ENCODE assay signal across 28 cellular contexts in the genomic region with DNA sequence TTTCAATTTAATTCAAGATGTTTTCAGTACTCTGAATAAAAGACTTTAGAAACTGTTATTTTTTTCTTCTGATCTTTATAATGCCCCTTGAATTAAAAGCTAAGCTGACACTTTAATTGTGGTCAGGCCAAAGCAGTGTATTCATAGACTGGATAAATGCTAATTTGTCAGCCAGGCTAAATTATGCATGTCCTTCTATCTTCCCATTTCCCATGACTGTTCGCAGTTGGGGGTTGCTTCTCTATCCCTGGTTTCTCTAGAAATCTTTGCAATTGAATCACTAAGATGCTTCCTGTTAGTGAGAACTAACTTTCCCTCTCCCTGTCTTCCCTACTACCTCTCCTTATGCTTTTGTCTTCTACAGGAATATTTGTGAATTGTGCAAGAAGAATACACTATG.
DNase-seq lines count a peak whose midpoint lies in the region; ATAC-seq and TF ChIP-seq lines count a peak whose summit lies in the region.
"Had no signal": no experiment of that assay in that cellular context is flagged by ENCODE, and none has a peak within 500 bp of the region (broad histone marks: within the 10 kb centered on the region; RNA-seq: fewer than 3 reads in every experiment).

No MANE protein-coding gene starts in this region.

- peak overlapping the region; percentile 56 for H3K27ac ChIP-seq in neural progenitor cell
- H3K27ac ChIP-seq: A549, brain microvascular endothelial cell, epithelial cell of prostate, RWPE1, thoracic aorta, vagina had no signal

- no peak overlapping the region for H3K4me3 Mint-ChIP-seq in endothelial cell (ENCODE audit: unreplicated experiment)
- H3K4me3 Mint-ChIP-seq in neural progenitor cell: no peak overlapping the region
- H3K4me3 Mint-ChIP-seq: activated T-cell treated with anti-CD3 and anti-CD28 coated beads, Interleukin-2, amount 50 U/mL, for 4 hours; CD8-positive, alpha-beta memory T cell; memory B cell had no signal

- H3F3A ChIP-seq in neural progenitor cell (ENCODE audit: low read depth): peaks cover 6% of the 10 kb centered on the region

- no peaks in the 10 kb centered on the region for H3K9me3 ChIP-seq in neural progenitor cell (ENCODE audit: low read depth)
- H3K9me3 ChIP-seq: A549, BE2C, thoracic aorta, vagina had no signal

- no peak overlapping the region for H3K9ac ChIP-seq in neural progenitor cell

- no peak for ATAC-seq in stimulated activated naive CD8-positive, alpha-beta T cell treated with anti-CD3 and anti-CD28 coated beads, Interleukin-15, Interleukin-2, amounts not matched to agents 100 U/mL and 50 U/mL, for 24 hours
- ATAC-seq: A549; activated T-cell treated with anti-CD3 and anti-CD28 coated beads, Interleukin-2, amount 50 U/mL, for 4 hours; left colon had no signal

- H3K36me3 ChIP-seq in neural progenitor cell: no peaks in the 10 kb centered on the region
- H3K36me3 ChIP-seq: BE2C, brain microvascular endothelial cell, thoracic aorta, vagina had no signal

- no peaks in the 10 kb centered on the region for H3K27me3 ChIP-seq in neural progenitor cell
- H3K27me3 ChIP-seq: BE2C, brain microvascular endothelial cell, vagina had no signal

- no peak overlapping the region for H3K4me2 ChIP-seq in neural progenitor cell
- H3K4me2 ChIP-seq: A549 had no signal

- H3K9me3 Mint-ChIP-seq in endothelial cell (ENCODE audit: unreplicated experiment): no peaks in the 10 kb centered on the region
- peaks cover 10% of the 10 kb centered on the region for H3K9me3 Mint-ChIP-seq in neural progenitor cell
- H3K9me3 Mint-ChIP-seq: activated T-cell treated with anti-CD3 and anti-CD28 coated beads, Interleukin-2, amount 50 U/mL, for 4 hours; memory B cell had no signal

- peaks cover 15% of the 10 kb centered on the region for H3K4me1 ChIP-seq in neural progenitor cell
- H3K4me1 ChIP-seq: A549, BE2C, vagina had no signal

- no peak overlapping the region for H3K4me3 ChIP-seq in neural progenitor cell
- H3K4me3 ChIP-seq: A549, thoracic aorta, vagina had no signal

- TF ChIP-seq CTCF in endothelial cell (IDR thresholded peaks at IDR 0.05; ENCODE audit: unreplicated experiment) (no peak), neural progenitor cell (IDR thresholded peaks at IDR 0.05) (no peak)

- H3K79me2 ChIP-seq in neural progenitor cell (ENCODE audit: low read depth): no peaks in the 10 kb centered on the region

- H2AFZ ChIP-seq in neural progenitor cell (replicated peaks): peak overlapping the region; percentile 58

- H3K27ac Mint-ChIP-seq in endothelial cell (ENCODE audit: unreplicated experiment) (peak overlapping the region; percentile 2), neural progenitor cell (peak overlapping the region; percentile 78)
- H3K27ac Mint-ChIP-seq: CD8-positive, alpha-beta memory T cell; memory B cell had no signal

- H3K36me3 Mint-ChIP-seq in endothelial cell (ENCODE audit: low read depth, unreplicated experiment): no peaks in the 10 kb centered on the region
- peaks cover 3% of the 10 kb centered on the region for H3K36me3 Mint-ChIP-seq in neural progenitor cell
- H3K36me3 Mint-ChIP-seq: CD8-positive, alpha-beta memory T cell; memory B cell had no signal

- H3K4me1 Mint-ChIP-seq in endothelial cell (ENCODE audit: unreplicated experiment): peaks cover 8% of the 10 kb centered on the region
- peaks cover 18% of the 10 kb centered on the region for H3K4me1 Mint-ChIP-seq in neural progenitor cell
- H3K4me1 Mint-ChIP-seq: CD8-positive, alpha-beta memory T cell; memory B cell had no signal

- H3K27me3 Mint-ChIP-seq in endothelial cell (ENCODE audit: unreplicated experiment) (no peaks in the 10 kb centered on the region), neural progenitor cell (ENCODE audit: insufficient read depth, low read depth) (no peaks in the 10 kb centered on the region)
- H3K27me3 Mint-ChIP-seq: CD8-positive, alpha-beta memory T cell; memory B cell had no signal

- no peaks in the 10 kb centered on the region for H4K20me1 ChIP-seq in neural progenitor cell (ENCODE audit: low read depth)

- DNase-seq in Daoy (ENCODE audit: low read depth): peak; percentile 9
- peak; percentile 11 for DNase-seq in M059J (ENCODE audit: low read depth)
- DNase-seq in endothelial cell (ENCODE audit: low spot score): no peak
- DNase-seq in neural progenitor cell (ENCODE audit: low spot score): peak; percentile 4
- DNase-seq in hepatic stellate cell (ENCODE audit: low spot score): no peak
- no peak for DNase-seq in stimulated activated naive CD8-positive, alpha-beta T cell treated with anti-CD3 and anti-CD28 coated beads, Interleukin-15, Interleukin-2, amounts not matched to agents 100 U/mL and 50 U/mL, for 24 hours
- DNase-seq in NCI-H2107 (lab: John Stamatoyannopoulos, UW): no peak
- no peak for DNase-seq in SHP77 (lab: John Stamatoyannopoulos, UW)
- DNase-seq: activated CD4-positive, alpha-beta T cell treated with anti-CD3 and anti-CD28 coated beads for 4 hours; activated gamma-delta T cell treated with Interleukin-2 at 50 U/mL for 16 hours; activated T-cell treated with anti-CD3 and anti-CD28 coated beads, Interleukin-2, amount 50 U/mL, for 4 hours; BE2C; brain microvascular endothelial cell; CD8-positive, alpha-beta memory T cell; GF-D8; HCEC 1CT; KG1; left colon; NCI-H1417; NCI-H2081; NCI-H774; stimulated activated naive CD4-positive, alpha-beta T cell treated with Interleukin-2 at 50 U/mL for 16 hours had no signal

Comparison
In these comparisons a context has a peak if more than half of its experiments do, and no peak if none do; other contexts are left out.
1. DNase-seq: peak in Daoy (single experiment), M059J (single experiment) and neural progenitor cell (single experiment); none in endothelial cell (single experiment), hepatic stellate cell (single experiment), stimulated activated naive CD8-positive, alpha-beta T cell treated with anti-CD3 and anti-CD28 coated beads, Interleukin-15, Interleukin-2, amounts not matched to agents 100 U/mL and 50 U/mL, for 24 hours (single experiment), NCI-H2107 (single experiment) and SHP77 (0 of 2).